11 cellular contexts compared by ENCODE assay signal in the genomic region with DNA sequence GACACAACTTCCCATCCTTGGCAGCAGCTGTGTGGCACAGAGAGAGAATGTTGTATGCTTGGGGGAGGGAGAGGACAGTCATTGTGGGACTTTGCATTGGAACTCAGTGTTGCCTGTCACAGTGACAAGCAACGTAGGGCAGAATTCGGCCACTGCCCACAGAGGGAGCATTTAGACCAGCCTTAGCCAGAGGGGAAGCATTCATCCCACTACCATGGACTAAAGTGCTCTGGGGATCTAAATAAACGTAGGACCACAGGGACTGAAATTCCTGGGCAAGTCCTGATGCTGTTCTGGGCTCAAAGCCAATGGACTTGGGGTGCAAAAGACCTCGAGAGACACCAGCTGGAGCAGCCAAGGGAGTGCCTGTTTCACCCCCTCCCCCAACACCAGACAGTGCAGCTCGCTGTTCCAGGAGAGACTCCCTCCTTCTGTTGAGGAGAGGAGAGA. TPM values are rescaled to one million over a fixed set of nuclear protein-coding genes. Genes with fewer than 3 reads are reported as not detected.
DNase-seq lines count a peak whose midpoint lies in the region; ATAC-seq and TF ChIP-seq lines count a peak whose summit lies in the region.
"Had no signal": no experiment of that assay in that cellular context is flagged by ENCODE, and none has a peak within 500 bp of the region (broad histone marks: within the 10 kb centered on the region; RNA-seq: fewer than 3 reads in every experiment).

No MANE protein-coding gene starts in this region.

- intact Hi-C loops in thyroid gland (cut with DNase I): no loop called here

- no peaks in the 10 kb centered on the region for H3K27me3 ChIP-seq in lung (ENCODE audit: control insufficient read depth, insufficient read depth)
- H3K27me3 ChIP-seq in thyroid gland: no peaks in the 10 kb centered on the region

- WGBS in lung, 2 donors: 69 to 76% methylated on average over 5 of the region's 5 CpGs
- 34 to 69% methylated on average over 5 of the region's 5 CpGs for WGBS in thyroid gland, 2 donors

- TF ChIP-seq POLR2A in thyroid gland (IDR thresholded peaks at IDR 0.05): no peak

- H3K36me3 ChIP-seq in lung (ENCODE audit: control insufficient read depth in 2 of 2, insufficient read depth in 2 of 2, low read length in 2 of 2) (peaks cover 0 to 4% of the 10 kb centered on the region in 2 donors), thyroid gland (no peaks in the 10 kb centered on the region)

- DNase-seq in NCI-H524 (lab: John Stamatoyannopoulos, UW) (peak; percentile 47 to 66), NCI-H524 treated with DMSO at 0.1 percent for 48 hours (lab: John Stamatoyannopoulos, UW) (no peak), epithelial cell of esophagus (ENCODE audit: low read depth) (peak; percentile 2), lung (ENCODE audit: low spot score) (no peak), thyroid gland (peak in 1 of 2 donors; percentile 2), amniotic stem cell (lab: John Stamatoyannopoulos, UW) (no peak), SHP77 treated with DMSO at 0.1 percent for 48 hours (lab: John Stamatoyannopoulos, UW) (no peak)
- DNase-seq: H9 had no signal

- ATAC-seq in lung (ENCODE audit: insufficient read depth, low FRiP score): no peak
- no peak for ATAC-seq in HG02970 (IDR thresholded peaks at IDR 0.05; ENCODE audit: low FRiP score, unreplicated experiment)

- H3K27ac ChIP-seq in lung (ENCODE audit: low read depth in 1 of 2, low read length in 1 of 2): peak overlapping the region; percentile 5 to 26
- peak overlapping the region in 2 of 3 donors; percentile 54 to 80 for H3K27ac ChIP-seq in thyroid gland
- H3K27ac ChIP-seq: A549 had no signal

- peaks cover 0 to 1% of the 10 kb centered on the region in 2 donors for H3K4me1 ChIP-seq in lung (ENCODE audit: control insufficient read depth in 2 of 2, insufficient read depth in 2 of 2, low read length in 2 of 2)
- peaks cover 10 to 21% of the 10 kb centered on the region in 2 donors for H3K4me1 ChIP-seq in thyroid gland

- H3K9me3 ChIP-seq in lung (ENCODE audit: control insufficient read depth in 2 of 2, insufficient read depth in 1 of 2, low read length in 1 of 2) (peaks cover 0 to 2% of the 10 kb centered on the region in 2 donors), thyroid gland (no peaks in the 10 kb centered on the region)
- H3K9me3 ChIP-seq: A549 had no signal

- TF ChIP-seq CTCF in epithelial cell of esophagus (IDR thresholded peaks at IDR 0.05; ENCODE audit: insufficient read depth, low read depth, low read length, missing control alignments) (no peak), lung (IDR thresholded peaks at IDR 0.05; ENCODE audit: control extremely low read depth, extremely low read depth) (no peak), thyroid gland (IDR thresholded peaks at IDR 0.05) (no peak)

- H3K4me3 ChIP-seq in epithelial cell of esophagus (ENCODE audit: low read length): no peak overlapping the region
- no peak overlapping the region for H3K4me3 ChIP-seq in lung
- no peak overlapping the region for H3K4me3 ChIP-seq in thyroid gland (replicated peaks in 1 of 3)
- H3K4me3 ChIP-seq: A549 had no signal

RNA-seq across cellular contexts. Expression of gene ABCA8, which starts 44.9 kb away (rescaled TPM):
- total RNA-seq in lung (100 to 1,000 TPM in 1 of 2 donors, 10 to 100 TPM in 1; 10.5 to 187 TPM), thyroid gland (10 to 100 TPM; 26.1 to 95.4 (median 56.1) TPM)
- 1 to 10 TPM; 2.7 to 5.1 TPM for polyA plus RNA-seq in lung
- total RNA-seq: H9 had no signal
- polyA plus RNA-seq: IgD-negative memory B cell had no signal

Comparison
In these comparisons a context has a peak if more than half of its experiments do, and no peak if none do; other contexts are left out.
1. DNase-seq: peak in NCI-H524 (2 of 2) and epithelial cell of esophagus (single experiment); none in NCI-H524 treated with DMSO at 0.1 percent for 48 hours (single experiment), lung (single experiment), amniotic stem cell (single experiment) and SHP77 treated with DMSO at 0.1 percent for 48 hours (single experiment).